ENCODE assay signal across 11 cellular contexts in genomic region chr18:55300469-55301195, GRCh38.
DNase-seq lines count a peak whose midpoint lies in the region; ATAC-seq and TF ChIP-seq lines count a peak whose summit lies in the region.
"Had no signal": no experiment of that assay in that cellular context is flagged by ENCODE, and none has a peak within 500 bp of the region (broad histone marks: within the 10 kb centered on the region; RNA-seq: fewer than 3 reads in every experiment).

No MANE protein-coding gene starts in this region.

- H3K36me3 Mint-ChIP-seq in osteocyte (ENCODE audit: unreplicated experiment) = no peaks in the 10 kb centered on the region
- H3K36me3 Mint-ChIP-seq in T-helper 17 cell (ENCODE audit: low read depth) = no peaks in the 10 kb centered on the region
- H3K36me3 Mint-ChIP-seq in chondrocyte (ENCODE audit: low read depth) = no peaks in the 10 kb centered on the region

- peak overlapping the region; percentile 54 for H3K27ac Mint-ChIP-seq in osteocyte (ENCODE audit: unreplicated experiment)
- H3K27ac Mint-ChIP-seq in T-helper 17 cell = no peak overlapping the region
- no peak overlapping the region for H3K27ac Mint-ChIP-seq in chondrocyte (ENCODE audit: unreplicated experiment)

- H3K9me3 Mint-ChIP-seq in osteocyte (ENCODE audit: unreplicated experiment) (no peaks in the 10 kb centered on the region), chondrocyte (ENCODE audit: low read depth) (no peaks in the 10 kb centered on the region)

- ATAC-seq in T-helper 17 cell (no peak), GM19452 (IDR thresholded peaks at IDR 0.05; ENCODE audit: unreplicated experiment) (no peak), GM18870 (IDR thresholded peaks at IDR 0.05; ENCODE audit: unreplicated experiment) (no peak)

- H3K27me3 Mint-ChIP-seq in osteocyte (ENCODE audit: unreplicated experiment) (no peaks in the 10 kb centered on the region), T-helper 17 cell (no peaks in the 10 kb centered on the region), chondrocyte (ENCODE audit: low read depth) (no peaks in the 10 kb centered on the region)

- TF ChIP-seq CTCF in osteocyte (IDR thresholded peaks at IDR 0.05) (no peak), chondrocyte (IDR thresholded peaks at IDR 0.05) (no peak)

- H3K4me1 Mint-ChIP-seq in osteocyte (ENCODE audit: unreplicated experiment) (peaks cover 33% of the 10 kb centered on the region), T-helper 17 cell (no peaks in the 10 kb centered on the region), chondrocyte (ENCODE audit: low read depth) (peaks cover 26% of the 10 kb centered on the region)

- no peaks in the 10 kb centered on the region for H3K9me3 ChIP-seq in T-helper 17 cell (ENCODE audit: control insufficient read depth, low read length, poor library complexity, severe bottlenecking)
- H3K9me3 ChIP-seq: prostate gland had no signal

- peak overlapping the region; percentile 87 for H3K27ac ChIP-seq in cingulate gyrus (ENCODE audit: low read depth, low read length)
- H3K27ac ChIP-seq: prostate gland had no signal

- peak; percentile 92 for DNase-seq in EH (ENCODE audit: low read depth)
- DNase-seq in NCI-H2107 (lab: John Stamatoyannopoulos, UW) = peak; percentile 38
- DNase-seq in osteocyte (ENCODE audit: extremely low spot score, unreplicated experiment) = no peak
- no peak for DNase-seq in T-helper 17 cell
- DNase-seq in chondrocyte (ENCODE audit: low spot score) = no peak
- DNase-seq: effector CD4-positive, alpha-beta T cell; kidney had no signal

- peak overlapping the region; percentile 5 for H3K4me3 Mint-ChIP-seq in osteocyte (ENCODE audit: unreplicated experiment)
- H3K4me3 Mint-ChIP-seq in T-helper 17 cell = no peak overlapping the region
- no peak overlapping the region for H3K4me3 Mint-ChIP-seq in chondrocyte (ENCODE audit: unreplicated experiment)

Comparison
In these comparisons a context has a peak if more than half of its experiments do, and no peak if none do; other contexts are left out.
1. DNase-seq: peak in EH (single experiment) and NCI-H2107 (single experiment); none in osteocyte (single experiment), T-helper 17 cell (0 of 3) and chondrocyte (single experiment).